In genomic region chr12:57935839-57936512, GRCh38 we compare ENCODE assay signal across 8 cellular contexts. TPM values are rescaled to one million over a fixed set of nuclear protein-coding genes. Genes with fewer than 3 reads are reported as not detected.
DNase-seq lines count a peak whose midpoint lies in the region; ATAC-seq and TF ChIP-seq lines count a peak whose summit lies in the region.

No MANE protein-coding gene starts in this region.

- ATAC-seq in HG03175 (IDR thresholded peaks at IDR 0.05; ENCODE audit: unreplicated experiment) (peak; percentile 99), WTC11 (peak; percentile 97)

- DNase-seq in AG08396 (ENCODE audit: low spot score) (peak; percentile 90), NCI-H2227 treated with DMSO at 0.1 percent for 48 hours (lab: John Stamatoyannopoulos, UW) (peak; percentile 82), WTC11 (ENCODE audit: low spot score) (peak; percentile 77), iris pigment epithelial cell (ENCODE audit: low read depth) (peak; percentile 92)
- peak; percentile 94 for DNase-seq in central memory CD4-positive, alpha-beta T cell
- DNase-seq in stimulated activated CD4-positive, alpha-beta T cell treated with anti-CD3 and anti-CD28 coated beads, Interleukin-12 subunit alpha, Interleukin-12 subunit beta, amount 100 ng/mL, for 24 hours (ENCODE audit: low read depth in 2 of 2) = peak; percentile 78 to 86

- POLR2A ChIA-PET in WTC11 (lab: Charles Lee) = no interaction called here

- CTCF ChIA-PET in WTC11 (lab: Charles Lee) = no interaction called here

- H3K27me3 Mint-ChIP-seq in WTC11 (ENCODE audit: low read depth) = peaks cover 57% of the 10 kb centered on the region

- peak; percentile 83 for TF ChIP-seq POLR2A in GM18951 (IDR thresholded peaks at IDR 0.05; ENCODE audit: extremely low read depth, insufficient read depth, insufficient read length)

- H3K27ac Mint-ChIP-seq in WTC11 = no peak overlapping the region

- H3K36me3 Mint-ChIP-seq in WTC11 = no peaks in the 10 kb centered on the region

- peak overlapping the region; percentile 77 for H3K4me3 Mint-ChIP-seq in WTC11

- no peak for TF ChIP-seq CTCF in WTC11 (IDR thresholded peaks at IDR 0.05)

- peaks cover 6% of the 10 kb centered on the region for H3K4me1 Mint-ChIP-seq in WTC11

- in situ Hi-C loops in GM18951 (cut with MboI; ENCODE audit: low sequenced_read_pairs, unreplicated experiment) = no loop called here

- 0 out of 2 replicates have a peak, but pooled peaks cover 3% of the 10 kb centered on the region for H3K9me3 Mint-ChIP-seq in WTC11

TF ChIP-seq in WTC11, 78 proteins besides CTCF, POLR2A, EP300 and RAD21:
- peak; percentile 26; the same call in 1 of the 2 replicates for TF ChIP-seq USF1 (CRISPR knock-in tag; IDR thresholded peaks at IDR 0.05)
- no peak for TF ChIP-seq E2F4 (CRISPR knock-in tag; IDR thresholded peaks at IDR 0.05; ENCODE audit: borderline replicate concordance, low read depth)
- TF ChIP-seq HMGXB4 (CRISPR knock-in tag; IDR thresholded peaks at IDR 0.05) = no peak
- TF ChIP-seq SOX15 (CRISPR knock-in tag; IDR thresholded peaks at IDR 0.05) = no peak
- TF ChIP-seq FOXK1 (CRISPR knock-in tag; IDR thresholded peaks at IDR 0.05) = peak; percentile 78
- 0 out of 2 replicates have a peak, but pooled peaks have one; percentile 32 for TF ChIP-seq ZNF232 (CRISPR knock-in tag; IDR thresholded peaks at IDR 0.05)
- no peak for TF ChIP-seq TEAD1 (CRISPR knock-in tag; IDR thresholded peaks at IDR 0.05)
- TF ChIP-seq SP1 (CRISPR knock-in tag; conservative IDR thresholded peaks at IDR 0.05) = 0 out of 2 replicates have a peak, but pooled peaks have one; percentile 26
- no peak for TF ChIP-seq KAT7 (CRISPR knock-in tag; IDR thresholded peaks at IDR 0.05; ENCODE audit: borderline replicate concordance)
- TF ChIP-seq ZNF512 (CRISPR knock-in tag; IDR thresholded peaks at IDR 0.05; ENCODE audit: borderline replicate concordance) = no peak
- TF ChIP-seq GABPB1 (CRISPR knock-in tag; IDR thresholded peaks at IDR 0.05) = peak; percentile 59
- TF ChIP-seq NR2C2 (CRISPR knock-in tag; IDR thresholded peaks at IDR 0.05) = peak; percentile 90

RNA-seq across cellular contexts. Expression of gene ATP23, which starts 5.4 kb away (rescaled TPM):
- total RNA-seq in WTC11 (2021) = 5.6 to 7.0 TPM (median 6.1 TPM) in 3 replicates

Comparison
In these comparisons a context has a peak if more than half of its experiments do, and no peak if none do; other contexts are left out.
1. Peak in every context shown above with its lines: DNase-seq and ATAC-seq.